Comparison of ENCODE assay signal across 20 cellular contexts in the genomic region with DNA sequence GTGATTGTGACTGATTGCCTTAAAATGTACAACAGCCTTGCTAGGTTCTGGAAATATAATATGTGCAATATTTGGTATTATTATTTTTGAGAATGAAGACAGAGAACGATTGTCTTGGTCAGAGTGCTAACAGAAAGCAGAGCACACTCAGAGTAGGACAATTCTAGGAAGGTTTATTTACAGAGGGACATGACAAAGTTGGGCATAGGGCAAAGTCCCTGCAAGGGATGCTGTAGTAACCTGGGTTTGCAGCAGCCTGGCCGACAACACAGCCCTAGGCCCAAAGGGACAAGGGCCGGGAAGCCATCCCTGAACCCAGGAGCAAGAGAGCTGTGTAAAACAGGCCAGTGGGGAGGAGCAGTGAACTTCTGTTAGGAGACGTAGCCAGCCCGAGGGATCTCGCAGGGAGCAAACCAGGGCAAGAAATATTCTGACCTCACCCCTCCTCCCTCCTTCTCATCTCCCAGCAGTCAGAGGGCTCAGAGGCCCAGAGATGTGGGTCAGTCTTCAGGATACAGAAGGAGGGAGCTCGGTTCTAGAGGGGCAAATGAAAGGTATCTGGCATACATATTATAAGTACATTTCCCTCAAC. TPM values are rescaled to one million over a fixed set of nuclear protein-coding genes. Genes with fewer than 3 reads are reported as not detected.
A peak's percentile ranks its signal among the peaks of the same experiment; 100 is the strongest.
DNase-seq lines count a peak whose midpoint lies in the region; ATAC-seq and TF ChIP-seq lines count a peak whose summit lies in the region.
"Had no signal": no experiment of that assay in that cellular context is flagged by ENCODE, and none has a peak within 500 bp of the region (broad histone marks: within the 10 kb centered on the region; RNA-seq: fewer than 3 reads in every experiment).

No MANE protein-coding gene starts in this region.

- peak overlapping the region in 1 of 2 experiments; percentile 81 for H3K18ac ChIP-seq in mesenchymal stem cell (ENCODE audit: low read depth in 1 of 2, low read length in 2 of 2)

- H3K4me1 ChIP-seq in right atrium auricular region (peaks cover 0 to 9% of the 10 kb centered on the region in 2 donors), heart right ventricle (peaks cover 0 to 7% (median 0%) of the 10 kb centered on the region in 9 donors), mesenchymal stem cell (ENCODE audit: control insufficient read depth, insufficient read depth, low read depth, low read length) (peaks cover 3% of the 10 kb centered on the region), sigmoid colon (peaks cover 0 to 15% (median 11%) of the 10 kb centered on the region in 4 donors), left lung (no peaks in the 10 kb centered on the region)
- H3K4me1 ChIP-seq: HAP-1 had no signal

- 57 to 69% methylated on average over 7 of the region's 7 CpGs for WGBS in heart right ventricle, 2 donors
- WGBS in mesenchymal stem cell = 92% methylated on average over 3 of the region's 7 CpGs
- 48 to 69% methylated on average over 7 of the region's 7 CpGs for WGBS in sigmoid colon, 2 donors

- peak overlapping the region; percentile 4 to 24 for H3K4ac ChIP-seq in mesenchymal stem cell (ENCODE audit: low read depth in 1 of 2, low read length in 2 of 2)

- H4K8ac ChIP-seq in mesenchymal stem cell (ENCODE audit: low read length) = peak overlapping the region; percentile 62

- DNase-seq in Right ventricle myocardium inferior (ENCODE audit: missing footprints) = no peak
- DNase-seq in right atrium auricular region (ENCODE audit: low spot score) = no peak
- DNase-seq in heart right ventricle = peak in 1 of 2 donors; percentile 18
- DNase-seq in mesenchymal stem cell = no peak
- no peak for DNase-seq in sigmoid colon
- no peak for DNase-seq in left lung
- DNase-seq in DMS79 (lab: John Stamatoyannopoulos, UW) = no peak
- no peak for DNase-seq in occipital lobe (lab: John Stamatoyannopoulos, UW)
- DNase-seq: DMS79 treated with DMSO at 0.1 percent for 48 hours, NCI-H1105 treated with DMSO at 0.1 percent for 48 hours, NCI-H1694 treated with DMSO at 0.1 percent for 48 hours, NCI-H2107, NCI-H510A treated with DMSO at 0.1 percent for 48 hours, PC-3, SJCRH30 had no signal

- H3K27me3 ChIP-seq in right atrium auricular region = no peaks in the 10 kb centered on the region
- H3K27me3 ChIP-seq in heart right ventricle = no peaks in the 10 kb centered on the region
- H3K27me3 ChIP-seq in mesenchymal stem cell (ENCODE audit: control insufficient read depth in 1 of 2, insufficient read depth in 1 of 2, low read length in 2 of 2) = no peaks in the 10 kb centered on the region
- no peaks in the 10 kb centered on the region for H3K27me3 ChIP-seq in sigmoid colon
- H3K27me3 ChIP-seq in left lung = no peaks in the 10 kb centered on the region
- H3K27me3 ChIP-seq: SJCRH30 had no signal

- H3K27ac ChIP-seq in right atrium auricular region (no peak overlapping the region), heart right ventricle (no peak overlapping the region), mesenchymal stem cell (ENCODE audit: low read length, poor library complexity, severe bottlenecking) (no peak overlapping the region), sigmoid colon (no peak overlapping the region), left lung (no peak overlapping the region)
- H3K27ac ChIP-seq: 22Rv1, HL-60, RWPE1, SJCRH30 had no signal

- H2BK12ac ChIP-seq in mesenchymal stem cell (ENCODE audit: low read length in 2 of 2) = peak overlapping the region in 1 of 2 experiments; percentile 4

- peak overlapping the region; percentile 42 for H3K9ac ChIP-seq in mesenchymal stem cell (ENCODE audit: low read length)

- peak overlapping the region; percentile 78 for H4K91ac ChIP-seq in mesenchymal stem cell (ENCODE audit: low read length)

- H3K4me3 ChIP-seq in right atrium auricular region = no peak overlapping the region
- H3K4me3 ChIP-seq in heart right ventricle = no peak overlapping the region
- peak overlapping the region in 1 of 2 experiments; percentile 5 for H3K4me3 ChIP-seq in mesenchymal stem cell (ENCODE audit: insufficient read depth in 1 of 2, low read depth in 1 of 2, low read length in 2 of 2)
- H3K4me3 ChIP-seq in sigmoid colon = no peak overlapping the region
- no peak overlapping the region for H3K4me3 ChIP-seq in left lung
- H3K4me3 ChIP-seq: HAP-1, SJCRH30 had no signal

- ATAC-seq in Right ventricle myocardium inferior (peak; percentile 66), heart right ventricle (peak in 7 of 8 donors; percentile 26 to 70 (median 54)), left lung (no peak)
- ATAC-seq: PC-3 had no signal

- H3K79me1 ChIP-seq in mesenchymal stem cell (replicated peaks; ENCODE audit: low read length, poor library complexity, severe bottlenecking) = no peaks in the 10 kb centered on the region

- H3K36me3 ChIP-seq in right atrium auricular region (no peaks in the 10 kb centered on the region), heart right ventricle (no peaks in the 10 kb centered on the region), mesenchymal stem cell (ENCODE audit: control insufficient read depth in 1 of 2, insufficient read depth in 2 of 2, low read depth in 1 of 2, low read length in 2 of 2) (no peaks in the 10 kb centered on the region), sigmoid colon (no peaks in the 10 kb centered on the region), left lung (no peaks in the 10 kb centered on the region)
- H3K36me3 ChIP-seq: HAP-1, SJCRH30 had no signal

- no peak overlapping the region for H2BK120ac ChIP-seq in mesenchymal stem cell (ENCODE audit: low read depth, low read length)

- no peak for TF ChIP-seq POLR2A in sigmoid colon (IDR thresholded peaks at IDR 0.05)

- TF ChIP-seq CTCF in right atrium auricular region (IDR thresholded peaks at IDR 0.05) = no peak
- no peak for TF ChIP-seq CTCF in heart right ventricle (IDR thresholded peaks at IDR 0.05)
- TF ChIP-seq CTCF in sigmoid colon (IDR thresholded peaks at IDR 0.05) = no peak
- no peak for TF ChIP-seq CTCF in left lung (IDR thresholded peaks at IDR 0.05)

- no peak overlapping the region for H2AFZ ChIP-seq in mesenchymal stem cell (ENCODE audit: low read depth, low read length)

- no peak overlapping the region for H3K23ac ChIP-seq in mesenchymal stem cell (ENCODE audit: low read length in 2 of 2)

- H3K9me3 ChIP-seq in right atrium auricular region (no peaks in the 10 kb centered on the region), heart right ventricle (no peaks in the 10 kb centered on the region), mesenchymal stem cell (ENCODE audit: control insufficient read depth, low read length) (no peaks in the 10 kb centered on the region), sigmoid colon (no peaks in the 10 kb centered on the region), left lung (no peaks in the 10 kb centered on the region)
- H3K9me3 ChIP-seq: HAP-1, SJCRH30 had no signal

- TF ChIP-seq EP300 in sigmoid colon (IDR thresholded peaks at IDR 0.05) = no peak

- intact Hi-C loops in Right ventricle myocardium inferior (cut with DNase I) (no loop called here), heart right ventricle (cut with DNase I) (no loop called here), sigmoid colon (cut with DNase I) (no loop called here), left lung (cut with DNase I) (no loop called here)

- H2AK5ac ChIP-seq in mesenchymal stem cell (ENCODE audit: low read length, severe bottlenecking) = no peak overlapping the region

- H2BK5ac ChIP-seq in mesenchymal stem cell (ENCODE audit: low read depth, low read length, poor library complexity, severe bottlenecking) = no peak overlapping the region

- peak overlapping the region; percentile 45 for H3K4me2 ChIP-seq in mesenchymal stem cell (ENCODE audit: low read length, poor library complexity, severe bottlenecking)

- no peak overlapping the region for H2BK15ac ChIP-seq in mesenchymal stem cell (ENCODE audit: low read depth, poor library complexity, severe bottlenecking)

- H3K14ac ChIP-seq in mesenchymal stem cell (ENCODE audit: low read length in 2 of 2) = no peak overlapping the region

RNA-seq across cellular contexts. Expression of gene FERMT2, which starts 51.0 kb away (rescaled TPM):
- total RNA-seq in Right ventricle myocardium inferior = 127 TPM
- 100 to 1,000 TPM in 1 of 2 donors, 10 to 100 TPM in 1; 89.1 to 101 TPM for total RNA-seq in right atrium auricular region
- 100 to 1,000 TPM in 9 of 10 donors, 10 to 100 TPM in 1; 89.1 to 175 (median 115) TPM for total RNA-seq in heart right ventricle
- 10 to 100 TPM; 45.7 to 67.7 TPM for polyA plus RNA-seq in heart right ventricle
- polyA plus RNA-seq in mesenchymal stem cell (2013, experiment 1 of 2) = 137 TPM
- 137 TPM for polyA plus RNA-seq in mesenchymal stem cell (2013, experiment 2 of 2)
- 100 to 1,000 TPM; 278 to 317 (median 297) TPM for total RNA-seq in sigmoid colon
- polyA plus RNA-seq in sigmoid colon = 10 to 100 TPM in 2 of 3 donors, 1 to 10 TPM in 1; 3.0 to 21.9 (median 13.8) TPM
- total RNA-seq in left lung = 10 to 100 TPM; 93.4 to 98.8 TPM
- 124 TPM for total RNA-seq in occipital lobe
- polyA plus RNA-seq: CD14-positive monocyte had no signal
